8 cellular contexts compared by ENCODE assay signal in genomic region chr12:103441437-103442186, GRCh38. TPM values are rescaled to one million over a fixed set of nuclear protein-coding genes. Genes with fewer than 3 reads are reported as not detected.
A peak's percentile ranks its signal among the peaks of the same experiment; 100 is the strongest.
DNase-seq lines count a peak whose midpoint lies in the region; ATAC-seq and TF ChIP-seq lines count a peak whose summit lies in the region.

No MANE protein-coding gene starts in this region.

- H3K9me3 Mint-ChIP-seq in activated CD4-positive, alpha-beta T cell treated with anti-CD3 and anti-CD28 coated beads for 36 hours (ENCODE audit: low read depth), result peaks cover 3% of the 10 kb centered on the region
- H3K9me3 Mint-ChIP-seq in HFFc6, result peaks cover 16% of the 10 kb centered on the region

- ATAC-seq in activated CD4-positive, alpha-beta T cell treated with anti-CD3 and anti-CD28 coated beads for 36 hours, result peak; percentile 97
- peak; percentile 98 for ATAC-seq in HG02852 (IDR thresholded peaks at IDR 0.05; ENCODE audit: unreplicated experiment)
- no peak for ATAC-seq in left lobe of liver

- peak; percentile 40 for DNase-seq in activated CD4-positive, alpha-beta T cell treated with anti-CD3 and anti-CD28 coated beads for 36 hours
- no peak for DNase-seq in activated CD4-positive, alpha-beta T cell treated with anti-CD3 and anti-CD28 coated beads for 4 hours
- DNase-seq in OCI-M1 (lab: John Stamatoyannopoulos, UW) (peak; percentile 81), medulla oblongata (ENCODE audit: extremely low spot score) (peak; percentile 64), RWPE1 (ENCODE audit: low spot score) (no peak), left lobe of liver (ENCODE audit: low spot score) (no peak), HFFc6 (no peak)

- POLR2A ChIA-PET in activated CD4-positive, alpha-beta T cell treated with anti-CD3 and anti-CD28 coated beads for 36 hours (lab: Charles Lee), result no interaction called here
- POLR2A ChIA-PET in RWPE1 (lab: Yijun Ruan, JAX; ENCODE audit: low non-redundant PET), result no interaction called here

- no peaks in the 10 kb centered on the region for H3K27me3 Mint-ChIP-seq in activated CD4-positive, alpha-beta T cell treated with anti-CD3 and anti-CD28 coated beads for 36 hours
- H3K27me3 Mint-ChIP-seq in HFFc6 (ENCODE audit: insufficient read depth), result no peaks in the 10 kb centered on the region

- H3K27ac ChIP-seq in RWPE1, result no peak overlapping the region

- H3K4me3 Mint-ChIP-seq in activated CD4-positive, alpha-beta T cell treated with anti-CD3 and anti-CD28 coated beads for 36 hours, result peak overlapping the region; percentile 2
- no peak overlapping the region for H3K4me3 Mint-ChIP-seq in HFFc6

- peaks cover 18% of the 10 kb centered on the region for H3K4me1 Mint-ChIP-seq in activated CD4-positive, alpha-beta T cell treated with anti-CD3 and anti-CD28 coated beads for 36 hours
- no peaks in the 10 kb centered on the region for H3K4me1 Mint-ChIP-seq in HFFc6 (ENCODE audit: low read depth)

- CTCF ChIA-PET in activated CD4-positive, alpha-beta T cell treated with anti-CD3 and anti-CD28 coated beads for 36 hours (lab: Charles Lee), result no interaction called here
- CTCF ChIA-PET in RWPE1 (lab: Yijun Ruan, JAX), result no interaction called here

- TF ChIP-seq CTCF in RWPE1 (conservative IDR thresholded peaks at IDR 0.05; ENCODE audit: low read depth), result no peak
- no peak for TF ChIP-seq CTCF in HFFc6 (IDR thresholded peaks at IDR 0.05)

- peaks cover 2% of the 10 kb centered on the region for H3K36me3 Mint-ChIP-seq in activated CD4-positive, alpha-beta T cell treated with anti-CD3 and anti-CD28 coated beads for 36 hours (ENCODE audit: low read depth)
- H3K36me3 Mint-ChIP-seq in HFFc6 (ENCODE audit: low read depth), result no peaks in the 10 kb centered on the region

- intact Hi-C loops in activated CD4-positive, alpha-beta T cell treated with anti-CD3 and anti-CD28 coated beads for 36 hours (cut with DNase I, micrococcal nuclease), result loop anchor here (5.0 kb wide), 2 partner anchors 56 to 169 kb away; partner anchors contain the start of gene C12orf42 (in 1 of the 2)

- H3K27ac Mint-ChIP-seq in activated CD4-positive, alpha-beta T cell treated with anti-CD3 and anti-CD28 coated beads for 36 hours, result peak overlapping the region; percentile 44
- no peak overlapping the region for H3K27ac Mint-ChIP-seq in HFFc6

RNA-seq across cellular contexts. Expression of gene C12orf42, which starts 54.2 kb away (rescaled TPM):
- under 1 TPM in 1 of 2 experiments, not detected in 1; 0.23 TPM for total RNA-seq in activated CD4-positive, alpha-beta T cell treated with anti-CD3 and anti-CD28 coated beads for 36 hours
- not detected for total RNA-seq in left lobe of liver
- not detected for total RNA-seq in HFFc6 (2021; fragmentation: NEBNext Ultra II Directional; extraction: Animal tissue kit (Norgen Biotek cat#: 25700))

Comparison
In these comparisons a context has a peak if more than half of its experiments do, and no peak if none do; other contexts are left out.
1. DNase-seq: peak in activated CD4-positive, alpha-beta T cell treated with anti-CD3 and anti-CD28 coated beads for 36 hours (single experiment), OCI-M1 (single experiment) and medulla oblongata (single experiment); none in activated CD4-positive, alpha-beta T cell treated with anti-CD3 and anti-CD28 coated beads for 4 hours (0 of 2), RWPE1 (single experiment), left lobe of liver (single experiment) and HFFc6 (single experiment).